Comparison of ENCODE assay signal across 16 cellular contexts in genomic region chr4:128560754-128561495, GRCh38.
DNase-seq lines count a peak whose midpoint lies in the region; TF ChIP-seq lines count a peak whose summit lies in the region.
"Had no signal": no experiment of that assay in that cellular context is flagged by ENCODE, and none has a peak within 500 bp of the region (broad histone marks: within the 10 kb centered on the region; RNA-seq: fewer than 3 reads in every experiment).

No MANE protein-coding gene starts in this region.

- no peak for TF ChIP-seq CTCF in neural progenitor cell (IDR thresholded peaks at IDR 0.05)

- peak overlapping the region; percentile 25 for H3K4me2 ChIP-seq in BLaER1
- no peak overlapping the region for H3K4me2 ChIP-seq in neural progenitor cell

- H3K36me3 Mint-ChIP-seq in dendritic cell treated with granulocyte-macrophage colony-stimulating factor and Interleukin-4, amounts not matched to agents 40 ng/mL and 50 ng/mL, for 4 days (ENCODE audit: low read depth) = no peaks in the 10 kb centered on the region
- H3K36me3 Mint-ChIP-seq in neural progenitor cell = no peaks in the 10 kb centered on the region
- H3K36me3 Mint-ChIP-seq: CD4-positive, CD25-positive, alpha-beta regulatory T cell had no signal

- peak overlapping the region; percentile 78 for H3K27ac Mint-ChIP-seq in dendritic cell treated with granulocyte-macrophage colony-stimulating factor and Interleukin-4, amounts not matched to agents 40 ng/mL and 50 ng/mL, for 4 days
- no peak overlapping the region for H3K27ac Mint-ChIP-seq in neural progenitor cell

- H3K36me3 ChIP-seq in BLaER1 (no peaks in the 10 kb centered on the region), neural progenitor cell (no peaks in the 10 kb centered on the region)

- peaks cover 56% of the 10 kb centered on the region for H3K4me1 Mint-ChIP-seq in dendritic cell treated with granulocyte-macrophage colony-stimulating factor and Interleukin-4, amounts not matched to agents 40 ng/mL and 50 ng/mL, for 4 days (ENCODE audit: low read depth)
- peaks cover 10% of the 10 kb centered on the region for H3K4me1 Mint-ChIP-seq in neural progenitor cell
- H3K4me1 Mint-ChIP-seq: CD4-positive, CD25-positive, alpha-beta regulatory T cell had no signal

- H4K20me1 ChIP-seq in BLaER1 = no peaks in the 10 kb centered on the region
- H4K20me1 ChIP-seq in neural progenitor cell (ENCODE audit: low read depth) = no peaks in the 10 kb centered on the region

- no peak overlapping the region for H3K4me3 Mint-ChIP-seq in dendritic cell treated with granulocyte-macrophage colony-stimulating factor and Interleukin-4, amounts not matched to agents 40 ng/mL and 50 ng/mL, for 4 days
- no peak overlapping the region for H3K4me3 Mint-ChIP-seq in neural progenitor cell
- H3K4me3 Mint-ChIP-seq: CD4-positive, CD25-positive, alpha-beta regulatory T cell had no signal

- intact Hi-C loops in dendritic cell treated with granulocyte-macrophage colony-stimulating factor and Interleukin-4, amounts not matched to agents 40 ng/mL and 50 ng/mL, for 4 days (cut with micrococcal nuclease) = loop anchor here (10.0 kb wide), 1 partner anchor 276 kb away; the partner anchor contains the start of gene PGRMC2

- no peak overlapping the region for H3K4me3 ChIP-seq in BLaER1
- H3K4me3 ChIP-seq in neural progenitor cell = no peak overlapping the region

- H3K9me3 Mint-ChIP-seq in dendritic cell treated with granulocyte-macrophage colony-stimulating factor and Interleukin-4, amounts not matched to agents 40 ng/mL and 50 ng/mL, for 4 days = no peaks in the 10 kb centered on the region
- H3K9me3 Mint-ChIP-seq in neural progenitor cell = no peaks in the 10 kb centered on the region
- H3K9me3 Mint-ChIP-seq: CD4-positive, CD25-positive, alpha-beta regulatory T cell had no signal

- H3K27me3 Mint-ChIP-seq in dendritic cell treated with granulocyte-macrophage colony-stimulating factor and Interleukin-4, amounts not matched to agents 40 ng/mL and 50 ng/mL, for 4 days = no peaks in the 10 kb centered on the region
- H3K27me3 Mint-ChIP-seq in neural progenitor cell (ENCODE audit: insufficient read depth, low read depth) = peaks cover 2% of the 10 kb centered on the region

- no peak overlapping the region for H3K9ac ChIP-seq in BLaER1
- no peak overlapping the region for H3K9ac ChIP-seq in neural progenitor cell

- peaks cover 38% of the 10 kb centered on the region for H3K4me1 ChIP-seq in BLaER1
- peaks cover 5% of the 10 kb centered on the region for H3K4me1 ChIP-seq in neural progenitor cell

- H3K27me3 ChIP-seq in BLaER1 (no peaks in the 10 kb centered on the region), neural progenitor cell (no peaks in the 10 kb centered on the region)

- H3K27ac ChIP-seq in BLaER1 = no peak overlapping the region
- H3K27ac ChIP-seq in neural progenitor cell = no peak overlapping the region
- no peak overlapping the region for H3K27ac ChIP-seq in caudate nucleus (ENCODE audit: low read depth, low read length)

- in situ Hi-C loops in KBM-7 (cut with MboI; ENCODE audit: low pct_unique_long_range_greater_than_20kb, low sequenced_read_pairs) = no loop called here

- no peaks in the 10 kb centered on the region for H3F3A ChIP-seq in neural progenitor cell (ENCODE audit: low read depth)

- H3K9me3 ChIP-seq in BLaER1 = no peaks in the 10 kb centered on the region
- no peaks in the 10 kb centered on the region for H3K9me3 ChIP-seq in neural progenitor cell (ENCODE audit: low read depth)

- no peaks in the 10 kb centered on the region for H3K79me2 ChIP-seq in neural progenitor cell (ENCODE audit: low read depth)

- DNase-seq in KBM-7 (peak; percentile 21), neural progenitor cell (ENCODE audit: low spot score) (no peak), caudate nucleus (lab: John Stamatoyannopoulos, UW) (no peak), hypothalamus (lab: John Stamatoyannopoulos, UW) (no peak), retina (no peak), NCI-H1436 treated with DMSO at 0.1 percent for 48 hours (lab: John Stamatoyannopoulos, UW) (no peak)
- DNase-seq: activated CD8-positive, alpha-beta memory T cell treated with anti-CD3 and anti-CD28 coated beads for 24 hours; activated effector memory CD4-positive, alpha-beta T cell treated with anti-CD3 and anti-CD28 coated beads, Interleukin-2, amount 50 U/mL, for 16 hours; anterior cingulate cortex; CD4-positive, CD25-positive, alpha-beta regulatory T cell; dermis blood vessel endothelial cell; GDM1; NCI-H2171; nucleus accumbens had no signal

- H2AFZ ChIP-seq in neural progenitor cell (replicated peaks) = peak overlapping the region; percentile 22
